ENCODE assay signal across 8 cellular contexts in genomic region chr21:32612999-32613337, GRCh38. TPM values are rescaled to one million over a fixed set of nuclear protein-coding genes. Genes with fewer than 3 reads are reported as not detected.
DNase-seq lines count a peak whose midpoint lies in the region; ATAC-seq lines count a peak whose summit lies in the region.

No MANE protein-coding gene starts in this region.

- no peaks in the 10 kb centered on the region for H3K27me3 Mint-ChIP-seq in activated T-helper 17 cell treated with anti-CD3 and anti-CD28 coated beads, Interleukin-2, amount 50 U/mL, for 72 hours
- H3K27me3 Mint-ChIP-seq in stimulated activated memory B cell treated with anti-CD40 and anti-IgM and Interleukin-4, amounts not matched to agents 10 μg/mL and 1 μg/mL and 100 μg/mL, for 72 hours, result no peaks in the 10 kb centered on the region

- peak overlapping the region; percentile 93 for H3K4me3 ChIP-seq in iPS-11a (ENCODE audit: low read depth, low read length)

- peak overlapping the region; percentile 95 for H3K4me3 Mint-ChIP-seq in activated T-helper 17 cell treated with anti-CD3 and anti-CD28 coated beads, Interleukin-2, amount 50 U/mL, for 72 hours
- H3K4me3 Mint-ChIP-seq in stimulated activated memory B cell treated with anti-CD40 and anti-IgM and Interleukin-4, amounts not matched to agents 10 μg/mL and 1 μg/mL and 100 μg/mL, for 72 hours, result peak overlapping the region; percentile 98

- H3K27ac Mint-ChIP-seq in activated T-helper 17 cell treated with anti-CD3 and anti-CD28 coated beads, Interleukin-2, amount 50 U/mL, for 72 hours, result peak overlapping the region; percentile 93
- peak overlapping the region; percentile 87 for H3K27ac Mint-ChIP-seq in stimulated activated memory B cell treated with anti-CD40 and anti-IgM and Interleukin-4, amounts not matched to agents 10 μg/mL and 1 μg/mL and 100 μg/mL, for 72 hours

- H3K4me1 Mint-ChIP-seq in activated T-helper 17 cell treated with anti-CD3 and anti-CD28 coated beads, Interleukin-2, amount 50 U/mL, for 72 hours, result no peaks in the 10 kb centered on the region
- H3K4me1 Mint-ChIP-seq in stimulated activated memory B cell treated with anti-CD40 and anti-IgM and Interleukin-4, amounts not matched to agents 10 μg/mL and 1 μg/mL and 100 μg/mL, for 72 hours, result peaks cover 12% of the 10 kb centered on the region

- peaks cover 29% of the 10 kb centered on the region for H3K36me3 Mint-ChIP-seq in activated T-helper 17 cell treated with anti-CD3 and anti-CD28 coated beads, Interleukin-2, amount 50 U/mL, for 72 hours (ENCODE audit: low read depth)
- H3K36me3 Mint-ChIP-seq in stimulated activated memory B cell treated with anti-CD40 and anti-IgM and Interleukin-4, amounts not matched to agents 10 μg/mL and 1 μg/mL and 100 μg/mL, for 72 hours, result peaks cover under 1% of the 10 kb centered on the region

- H3K9me3 Mint-ChIP-seq in activated T-helper 17 cell treated with anti-CD3 and anti-CD28 coated beads, Interleukin-2, amount 50 U/mL, for 72 hours, result no peaks in the 10 kb centered on the region
- H3K9me3 Mint-ChIP-seq in stimulated activated memory B cell treated with anti-CD40 and anti-IgM and Interleukin-4, amounts not matched to agents 10 μg/mL and 1 μg/mL and 100 μg/mL, for 72 hours, result no peaks in the 10 kb centered on the region

- DNase-seq in stimulated activated naive CD4-positive, alpha-beta T cell (lab: John Stamatoyannopoulos, UW), result no peak
- DNase-seq in NCI-H1417 treated with DMSO at 0.1 percent for 48 hours (lab: John Stamatoyannopoulos, UW), result no peak
- no peak for DNase-seq in GOT3 (lab: John Stamatoyannopoulos, UW)

- ATAC-seq in HG02763 (IDR thresholded peaks at IDR 0.05; ENCODE audit: unreplicated experiment) (peak; percentile 3), HG02798 (IDR thresholded peaks at IDR 0.05; ENCODE audit: poor library complexity, unreplicated experiment) (no peak)
- ATAC-seq in activated T-helper 17 cell treated with anti-CD3 and anti-CD28 coated beads, Interleukin-2, amount 50 U/mL, for 72 hours (replicated peaks), result no peak
- no peak for ATAC-seq in stimulated activated memory B cell treated with anti-CD40 and anti-IgM and Interleukin-4, amounts not matched to agents 10 μg/mL and 1 μg/mL and 100 μg/mL, for 72 hours

RNA-seq across cellular contexts. Expression of gene CFAP298, which starts 0.8 kb away (rescaled TPM):
- 10 to 100 TPM; 19.9 to 40.2 TPM for total RNA-seq in activated T-helper 17 cell treated with anti-CD3 and anti-CD28 coated beads, Interleukin-2, amount 50 U/mL, for 72 hours

RNA-seq across cellular contexts. Expression of gene TCP10L, which starts 27.6 kb away (rescaled TPM):
- 1 to 10 TPM in 1 of 2 donors, under 1 TPM in 1; 0.73 to 1.3 TPM for total RNA-seq in activated T-helper 17 cell treated with anti-CD3 and anti-CD28 coated beads, Interleukin-2, amount 50 U/mL, for 72 hours
